ENCODE assay signal across 2 cellular contexts in genomic region chr19:51593969-51594773, GRCh38.
TF ChIP-seq lines count a peak whose summit lies in the region.

No MANE protein-coding gene starts in this region.

TF ChIP-seq in A549, 52 proteins besides CTCF, POLR2A, EP300 and RAD21 (continued from another document):
- no peak for TF ChIP-seq REST (IDR thresholded peaks at IDR 0.05)
- TF ChIP-seq ZC3H11A (IDR thresholded peaks at IDR 0.05): no peak
- TF ChIP-seq JUN (IDR thresholded peaks at IDR 0.05): peak in 1 of 2 experiments; percentile 70; a peak in 2 of 5 replicates

TF ChIP-seq in WTC11, 78 proteins besides CTCF, POLR2A, EP300 and RAD21 (continued from another document):
- TF ChIP-seq FOXP4 (CRISPR knock-in tag; IDR thresholded peaks at IDR 0.05) (0 out of 2 replicates have a peak, but pooled peaks have one; percentile 46), ATF3 (CRISPR knock-in tag; conservative IDR thresholded peaks at IDR 0.05) (no peak), ETV6 (CRISPR knock-in tag; IDR thresholded peaks at IDR 0.05) (peak; percentile 41; the same call in 1 of the 2 replicates)
